ENCODE assay signal across 22 cellular contexts in genomic region chr5:161921781-161922180, GRCh38.
"Had no signal": no experiment of that assay in that cellular context is flagged by ENCODE, and none has a peak within 500 bp of the region (broad histone marks: within the 10 kb centered on the region; RNA-seq: fewer than 3 reads in every experiment).

No MANE protein-coding gene starts in this region.

- DNase-seq: colonic mucosa; cortex of kidney; effector CD8-positive, alpha-beta T cell; effector memory CD8-positive, alpha-beta T cell; endodermal cell; erythroblast; esophagus squamous epithelium; foreskin fibroblast; foreskin melanocyte; gastrocnemius medialis; glutamatergic neuron; head of caudate nucleus; heart right ventricle; hippocampal formation; left cardiac atrium; left lung; left ventricle myocardium superior; lower lobe of right lung; mesenchymal stem cell; mucosa of descending colon; naive B cell had no signal

- ATAC-seq: effector memory CD8-positive, alpha-beta T cell; esophagus mucosa; gastrocnemius medialis; heart right ventricle; left cardiac atrium; left lung; left ventricle myocardium superior; lower lobe of right lung; mucosa of descending colon had no signal
